Comparison of ENCODE assay signal across 8 cellular contexts in the genomic region with DNA sequence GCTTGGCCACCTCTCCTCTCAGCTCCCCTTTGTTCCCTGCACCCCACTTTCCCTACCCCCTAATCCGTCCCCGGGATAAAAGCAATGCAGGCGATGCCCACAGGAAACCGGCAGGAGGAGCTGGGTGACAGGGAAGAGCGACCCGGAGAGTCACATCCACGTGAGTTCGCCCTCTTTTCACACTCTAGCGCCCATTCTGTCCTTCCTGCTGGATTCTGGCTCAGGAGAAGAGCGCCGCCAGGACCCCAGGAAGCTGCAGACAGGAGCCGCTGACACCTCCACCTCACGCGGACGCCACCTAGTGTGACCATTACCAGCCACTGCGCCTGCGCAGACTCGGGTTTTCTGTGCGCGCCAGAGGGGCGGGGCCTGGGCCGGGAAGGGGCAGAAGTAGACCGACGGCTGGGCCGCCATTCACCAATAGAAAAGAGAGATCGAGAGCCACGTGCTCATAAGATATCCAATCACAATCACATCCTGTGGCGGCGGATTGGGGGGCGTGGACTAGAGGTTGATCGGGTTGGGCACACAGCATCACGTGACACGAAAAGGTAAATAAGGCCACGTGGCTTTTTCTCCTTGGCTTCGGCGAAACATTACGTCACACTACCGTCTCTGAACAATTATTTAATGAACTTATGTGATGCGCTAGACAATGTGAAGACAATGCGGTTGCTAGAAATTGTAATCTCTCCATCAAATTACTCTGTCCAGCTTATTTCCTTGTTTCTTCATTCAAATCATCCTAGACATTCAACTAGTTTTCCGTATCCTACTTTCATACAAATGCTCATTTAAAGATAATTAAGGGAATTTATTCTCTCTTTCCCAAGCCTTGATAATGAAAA. TPM values are rescaled to one million over a fixed set of nuclear protein-coding genes. Genes with fewer than 3 reads are reported as not detected.
DNase-seq lines count a peak whose midpoint lies in the region; ATAC-seq and TF ChIP-seq lines count a peak whose summit lies in the region.

No MANE protein-coding gene starts in this region.

- H3K27ac ChIP-seq in DOHH2 (ENCODE audit: low read depth, low read length) (no peak overlapping the region), KOPT-K1 (ENCODE audit: low read depth, low read length, poor library complexity, severe bottlenecking) (peak overlapping the region; percentile 38), Peyer's patch (peak overlapping the region; percentile 76 to 85 (median 80))

- no peaks in the 10 kb centered on the region for H3K9me3 ChIP-seq in DOHH2 (ENCODE audit: control insufficient read depth, insufficient read depth, low read length)
- no peaks in the 10 kb centered on the region for H3K9me3 ChIP-seq in KOPT-K1 (ENCODE audit: insufficient read depth, low read length, poor library complexity, severe bottlenecking)
- H3K9me3 ChIP-seq in Peyer's patch, result no peaks in the 10 kb centered on the region

- H4K20me1 ChIP-seq in DOHH2 (ENCODE audit: control insufficient read depth, insufficient read depth, low read depth, low read length), result no peaks in the 10 kb centered on the region

- H3K4me3 Mint-ChIP-seq in activated T-helper 1 cell treated with anti-CD3 and anti-CD28 coated beads, Interleukin-12 subunit alpha, Interleukin-12 subunit beta, Interleukin-2, Interleukin-4 antibody, amounts not matched to agents 30 ng/mL and 10 ng/mL and 1 ng/mL, durations not matched to agents 14 hours and 24 hours and 36 hours, result peak overlapping the region; percentile 89
- H3K4me3 Mint-ChIP-seq in naive B cell, result peak overlapping the region; percentile 72 to 97 (median 96)
- H3K4me3 Mint-ChIP-seq in stimulated activated memory B cell treated with anti-CD40 and anti-IgM and Interleukin-4, amounts not matched to agents 10 μg/mL and 1 μg/mL and 100 μg/mL, for 72 hours, result peak overlapping the region; percentile 92

- peak; percentile 78 for TF ChIP-seq CTCF in DOHH2 (IDR thresholded peaks at IDR 0.05; ENCODE audit: low read depth, low read length, poor library complexity, severe bottlenecking)
- peak in 5 of 6 experiments; percentile 39 to 79 (median 77) for TF ChIP-seq CTCF in Peyer's patch (IDR thresholded peaks at IDR 0.05)

- H3K36me3 Mint-ChIP-seq in activated T-helper 1 cell treated with anti-CD3 and anti-CD28 coated beads, Interleukin-12 subunit alpha, Interleukin-12 subunit beta, Interleukin-2, Interleukin-4 antibody, amounts not matched to agents 30 ng/mL and 10 ng/mL and 1 ng/mL, durations not matched to agents 14 hours and 24 hours and 36 hours (ENCODE audit: low read depth), result no peaks in the 10 kb centered on the region
- no peaks in the 10 kb centered on the region for H3K36me3 Mint-ChIP-seq in naive B cell
- H3K36me3 Mint-ChIP-seq in stimulated activated memory B cell treated with anti-CD40 and anti-IgM and Interleukin-4, amounts not matched to agents 10 μg/mL and 1 μg/mL and 100 μg/mL, for 72 hours, result no peaks in the 10 kb centered on the region

- ATAC-seq in GM21786 (IDR thresholded peaks at IDR 0.05; ENCODE audit: unreplicated experiment) (peak; percentile 99), naive B cell (ENCODE audit: low read depth in 2 of 2) (peak; percentile 99)
- peak; percentile 100 for ATAC-seq in stimulated activated memory B cell treated with anti-CD40 and anti-IgM and Interleukin-4, amounts not matched to agents 10 μg/mL and 1 μg/mL and 100 μg/mL, for 72 hours

- H3K4me3 ChIP-seq in DOHH2 (ENCODE audit: low read length), result peak overlapping the region; percentile 82
- peak overlapping the region; percentile 43 to 74 (median 54) for H3K4me3 ChIP-seq in Peyer's patch

- H3F3A ChIP-seq in DOHH2 (ENCODE audit: control insufficient read depth, insufficient read depth), result no peaks in the 10 kb centered on the region

- peaks cover 7% of the 10 kb centered on the region for H3K27me3 Mint-ChIP-seq in activated T-helper 1 cell treated with anti-CD3 and anti-CD28 coated beads, Interleukin-12 subunit alpha, Interleukin-12 subunit beta, Interleukin-2, Interleukin-4 antibody, amounts not matched to agents 30 ng/mL and 10 ng/mL and 1 ng/mL, durations not matched to agents 14 hours and 24 hours and 36 hours (ENCODE audit: insufficient read depth)
- peaks cover 0 to 18% (median 8%) of the 10 kb centered on the region in 3 donors for H3K27me3 Mint-ChIP-seq in naive B cell
- no peaks in the 10 kb centered on the region for H3K27me3 Mint-ChIP-seq in stimulated activated memory B cell treated with anti-CD40 and anti-IgM and Interleukin-4, amounts not matched to agents 10 μg/mL and 1 μg/mL and 100 μg/mL, for 72 hours

- peak overlapping the region; percentile 92 for H3K27ac Mint-ChIP-seq in activated T-helper 1 cell treated with anti-CD3 and anti-CD28 coated beads, Interleukin-12 subunit alpha, Interleukin-12 subunit beta, Interleukin-2, Interleukin-4 antibody, amounts not matched to agents 30 ng/mL and 10 ng/mL and 1 ng/mL, durations not matched to agents 14 hours and 24 hours and 36 hours
- peak overlapping the region; percentile 95 to 99 (median 98) for H3K27ac Mint-ChIP-seq in naive B cell
- peak overlapping the region; percentile 89 for H3K27ac Mint-ChIP-seq in stimulated activated memory B cell treated with anti-CD40 and anti-IgM and Interleukin-4, amounts not matched to agents 10 μg/mL and 1 μg/mL and 100 μg/mL, for 72 hours

- H3K79me2 ChIP-seq in DOHH2 (ENCODE audit: control insufficient read depth, low read length), result no peaks in the 10 kb centered on the region

- peak; percentile 100 for DNase-seq in Peyer's patch
- peak; percentile 100 for DNase-seq in activated T-helper 1 cell treated with anti-CD3 and anti-CD28 coated beads, Interleukin-12 subunit alpha, Interleukin-12 subunit beta, Interleukin-2, Interleukin-4 antibody, amounts not matched to agents 30 ng/mL and 10 ng/mL and 1 ng/mL, durations not matched to agents 14 hours and 24 hours and 36 hours (ENCODE audit: low spot score)
- peak; percentile 98 for DNase-seq in fibroblast of gingiva (ENCODE audit: low read depth)
- peak; percentile 100 for DNase-seq in naive B cell

- intact Hi-C loops in activated T-helper 1 cell treated with anti-CD3 and anti-CD28 coated beads, Interleukin-12 subunit alpha, Interleukin-12 subunit beta, Interleukin-2, Interleukin-4 antibody, amounts not matched to agents 30 ng/mL and 10 ng/mL and 1 ng/mL, durations not matched to agents 14 hours and 24 hours and 36 hours (cut with micrococcal nuclease), result loop anchor here (1.0 to 2.0 kb wide), 9 partner anchors 8 to 1309 kb away; partner anchors contain the start of genes COX6A1, DYNLL1, ORAI1 and POP5

- H3K9me3 Mint-ChIP-seq in activated T-helper 1 cell treated with anti-CD3 and anti-CD28 coated beads, Interleukin-12 subunit alpha, Interleukin-12 subunit beta, Interleukin-2, Interleukin-4 antibody, amounts not matched to agents 30 ng/mL and 10 ng/mL and 1 ng/mL, durations not matched to agents 14 hours and 24 hours and 36 hours, result no peaks in the 10 kb centered on the region
- H3K9me3 Mint-ChIP-seq in naive B cell, result peaks cover 0 to 5% (median 2%) of the 10 kb centered on the region in 7 donors
- no peaks in the 10 kb centered on the region for H3K9me3 Mint-ChIP-seq in stimulated activated memory B cell treated with anti-CD40 and anti-IgM and Interleukin-4, amounts not matched to agents 10 μg/mL and 1 μg/mL and 100 μg/mL, for 72 hours

- peak overlapping the region; percentile 90 for H3K4me2 ChIP-seq in DOHH2 (ENCODE audit: low read length)

- H3K4me1 Mint-ChIP-seq in activated T-helper 1 cell treated with anti-CD3 and anti-CD28 coated beads, Interleukin-12 subunit alpha, Interleukin-12 subunit beta, Interleukin-2, Interleukin-4 antibody, amounts not matched to agents 30 ng/mL and 10 ng/mL and 1 ng/mL, durations not matched to agents 14 hours and 24 hours and 36 hours (ENCODE audit: low read depth), result peaks cover 16% of the 10 kb centered on the region
- peaks cover 13 to 14% (median 14%) of the 10 kb centered on the region in 3 donors for H3K4me1 Mint-ChIP-seq in naive B cell
- H3K4me1 Mint-ChIP-seq in stimulated activated memory B cell treated with anti-CD40 and anti-IgM and Interleukin-4, amounts not matched to agents 10 μg/mL and 1 μg/mL and 100 μg/mL, for 72 hours, result peaks cover 9% of the 10 kb centered on the region

- TF ChIP-seq POLR2A in Peyer's patch (IDR thresholded peaks at IDR 0.05), result peak; percentile 85 to 92

- H3K36me3 ChIP-seq in DOHH2 (ENCODE audit: control insufficient read depth, low read length) (no peaks in the 10 kb centered on the region), KOPT-K1 (ENCODE audit: insufficient read depth, low read length) (no peaks in the 10 kb centered on the region), Peyer's patch (no peaks in the 10 kb centered on the region)

- H3K4me1 ChIP-seq in DOHH2 (ENCODE audit: control insufficient read depth, low read length) (peaks cover 12% of the 10 kb centered on the region), Peyer's patch (peaks cover 0 to 16% (median 2%) of the 10 kb centered on the region in 4 donors)

- H3K9me2 ChIP-seq in DOHH2 (replicated peaks; ENCODE audit: control insufficient read depth, low read length), result no peaks in the 10 kb centered on the region

- H3K27me3 ChIP-seq in DOHH2 (ENCODE audit: control insufficient read depth, low read length) (no peaks in the 10 kb centered on the region), Peyer's patch (no peaks in the 10 kb centered on the region)

RNA-seq across cellular contexts. Expression of gene PLA2G1B, which starts 10.1 kb away (rescaled TPM):
- total RNA-seq in Peyer's patch, result not detected
- total RNA-seq in activated T-helper 1 cell treated with anti-CD3 and anti-CD28 coated beads, Interleukin-12 subunit alpha, Interleukin-12 subunit beta, Interleukin-2, Interleukin-4 antibody, amounts not matched to agents 30 ng/mL and 10 ng/mL and 1 ng/mL, durations not matched to agents 14 hours and 24 hours and 36 hours, result not detected in 2 replicates
- polyA plus RNA-seq in naive B cell (ENCODE audit: low read depth in 6 of 6), result not detected

RNA-seq across cellular contexts. Expression of gene SIRT4, which starts 15.4 kb away (rescaled TPM):
- total RNA-seq in Peyer's patch, result 1 to 10 TPM; 3.2 to 6.3 (median 4.2) TPM
- total RNA-seq in activated T-helper 1 cell treated with anti-CD3 and anti-CD28 coated beads, Interleukin-12 subunit alpha, Interleukin-12 subunit beta, Interleukin-2, Interleukin-4 antibody, amounts not matched to agents 30 ng/mL and 10 ng/mL and 1 ng/mL, durations not matched to agents 14 hours and 24 hours and 36 hours, result 1.0 and 1.7 TPM in 2 replicates
- 1 to 10 TPM; 1.3 to 4.3 (median 1.4) TPM for polyA plus RNA-seq in naive B cell (ENCODE audit: low read depth in 6 of 6)

RNA-seq across cellular contexts. Expression of gene RNU4-1, which starts 24.4 kb away (rescaled TPM):
- total RNA-seq in Peyer's patch, result under 1 TPM; under 0.01 TPM
- 2,369 and 3,474 TPM in 2 replicates for total RNA-seq in activated T-helper 1 cell treated with anti-CD3 and anti-CD28 coated beads, Interleukin-12 subunit alpha, Interleukin-12 subunit beta, Interleukin-2, Interleukin-4 antibody, amounts not matched to agents 30 ng/mL and 10 ng/mL and 1 ng/mL, durations not matched to agents 14 hours and 24 hours and 36 hours
- polyA plus RNA-seq in naive B cell (ENCODE audit: low read depth in 6 of 6), result not detected

RNA-seq across cellular contexts. Expression of gene RNU4-2, which starts 25.8 kb away (rescaled TPM):
- under 1 TPM; under 0.01 TPM for total RNA-seq in Peyer's patch
- 5,055 and 7,832 TPM in 2 replicates for total RNA-seq in activated T-helper 1 cell treated with anti-CD3 and anti-CD28 coated beads, Interleukin-12 subunit alpha, Interleukin-12 subunit beta, Interleukin-2, Interleukin-4 antibody, amounts not matched to agents 30 ng/mL and 10 ng/mL and 1 ng/mL, durations not matched to agents 14 hours and 24 hours and 36 hours
- polyA plus RNA-seq in naive B cell (ENCODE audit: low read depth in 6 of 6), result 100 to 1,000 TPM in 1 of 6 donors, 10 to 100 TPM in 1, not detected in 4; 82.0 to 107 TPM

RNA-seq across cellular contexts. Expression of gene MSI1, which starts 51.5 kb away (rescaled TPM):
- total RNA-seq in Peyer's patch, result 1 to 10 TPM; 1.6 to 5.8 (median 4.2) TPM
- total RNA-seq in activated T-helper 1 cell treated with anti-CD3 and anti-CD28 coated beads, Interleukin-12 subunit alpha, Interleukin-12 subunit beta, Interleukin-2, Interleukin-4 antibody, amounts not matched to agents 30 ng/mL and 10 ng/mL and 1 ng/mL, durations not matched to agents 14 hours and 24 hours and 36 hours, result 0.07 TPM in 1 of 2 replicates, not detected in the other
- polyA plus RNA-seq in naive B cell (ENCODE audit: low read depth in 6 of 6), result not detected

Comparison
In these comparisons a context has a peak if more than half of its experiments do, and no peak if none do; other contexts are left out.
1. RNA of gene RNU4-1, which starts 24.4 kb away (total RNA-seq): 2,369 to 3,474 TPM in activated T-helper 1 cell treated with anti-CD3 and anti-CD28 coated beads, Interleukin-12 subunit alpha, Interleukin-12 subunit beta, Interleukin-2, Interleukin-4 antibody, amounts not matched to agents 30 ng/mL and 10 ng/mL and 1 ng/mL, durations not matched to agents 14 hours and 24 hours and 36 hours; under 0.01 TPM in Peyer's patch; every median in the first group is over 1,000 times any median in the second.
2. Peak in every context shown above with its lines, with median percentiles within 50 percentile points of each other: ATAC-seq, DNase-seq, H3K27ac Mint-ChIP-seq and H3K4me3 Mint-ChIP-seq.